ENCODE assay signal across 8 cellular contexts in genomic region chr12:14257734-14258467, GRCh38.
DNase-seq lines count a peak whose midpoint lies in the region; ATAC-seq, FAIRE-seq and TF ChIP-seq lines count a peak whose summit lies in the region.

No MANE protein-coding gene starts in this region.

- H3K36me3 ChIP-seq in spleen, result no peaks in the 10 kb centered on the region

- peak overlapping the region; percentile 100 for H3K27ac Mint-ChIP-seq in WTC11

- H3K9me3 Mint-ChIP-seq in WTC11, result peaks cover 8% of the 10 kb centered on the region

- H3K4me1 Mint-ChIP-seq in WTC11, result peaks cover 74% of the 10 kb centered on the region

- TF ChIP-seq POLR2A in GM12891 (IDR thresholded peaks at IDR 0.05; ENCODE audit: low read depth, low read length), result no peak
- TF ChIP-seq POLR2A in spleen (IDR thresholded peaks at IDR 0.05), result no peak

- POLR2A ChIA-PET in WTC11 (lab: Charles Lee), result interaction anchor here (0.6 to 4.2 kb wide), 15 partner anchors 9 to 1002 kb away, joined by 3 to 103 read pairs (median 5); partner anchors contain the start of gene ATF7IP

- DNase-seq in GM12891 (ENCODE audit: insufficient read length, low spot score) (no peak), NCI-H2107 treated with DMSO at 0.1 percent for 48 hours (lab: John Stamatoyannopoulos, UW; ENCODE audit: unreplicated experiment) (peak; percentile 96), WTC11 (ENCODE audit: low spot score) (peak; percentile 98), caudate nucleus (lab: John Stamatoyannopoulos, UW) (peak in 59 of 61 donors; percentile 10 to 96 (median 85)), spleen (peak; percentile 94)

- H3K4me3 ChIP-seq in spleen, result peak overlapping the region in 1 of 8 donors; percentile 44

- WGBS in spleen, 5 donors, result 30 to 36% (median 33%) methylated on average over 13 of the region's 13 CpGs

- H3K9me3 ChIP-seq in spleen, result peaks cover 0 to 24% (median 10%) of the 10 kb centered on the region in 8 donors

- H3K4me1 ChIP-seq in spleen, result peaks cover 22 to 88% (median 58%) of the 10 kb centered on the region in 6 donors

- TF ChIP-seq CTCF in WTC11 (IDR thresholded peaks at IDR 0.05) (no peak), spleen (IDR thresholded peaks at IDR 0.05 in 8 of 11, conservative IDR thresholded peaks at IDR 0.05 in 3 of 11) (peak in 3 of 11 experiments; percentile 10 to 11 (median 11))

- H3K27ac ChIP-seq in caudate nucleus (ENCODE audit: low read depth, low read length) (peak overlapping the region; percentile 98), spleen (peak overlapping the region; percentile 64 to 93 (median 87))

- H3K27me3 ChIP-seq in spleen (replicated peaks in 1 of 7), result no peaks in the 10 kb centered on the region

- H3K4me3 Mint-ChIP-seq in WTC11, result peak overlapping the region; percentile 39

- FAIRE-seq in GM12891 (lab: Jason Lieb, UNC), result peak; percentile 52
- peak; percentile 58 for FAIRE-seq in islet of Langerhans (lab: Jason Lieb, UNC)

- peaks cover 10% of the 10 kb centered on the region for H3K36me3 Mint-ChIP-seq in WTC11

- no peaks in the 10 kb centered on the region; the same call in 1 of the 2 replicates for H3K27me3 Mint-ChIP-seq in WTC11 (ENCODE audit: low read depth)

- ATAC-seq in HG02973 (IDR thresholded peaks at IDR 0.05; ENCODE audit: unreplicated experiment) (peak; percentile 46), WTC11 (peak; percentile 73), GM21526 (IDR thresholded peaks at IDR 0.05; ENCODE audit: low FRiP score, unreplicated experiment) (no peak)

- intact Hi-C loops in spleen (cut with DNase I; ENCODE audit: low total_unique reads), result no loop called here

- CTCF ChIA-PET in WTC11 (lab: Charles Lee), result interaction anchor here (0.6 to 2.8 kb wide), 14 partner anchors 10 to 196 kb away, joined by 3 to 34 read pairs (median 3); partner anchors contain the start of gene ATF7IP

TF ChIP-seq in GM12891, 5 proteins besides CTCF, POLR2A, EP300 and RAD21:
- TF ChIP-seq TAF1 (IDR thresholded peaks at IDR 0.05; ENCODE audit: low read depth, low read length), result no peak
- no peak for TF ChIP-seq PAX5 (IDR thresholded peaks at IDR 0.05; ENCODE audit: insufficient read depth, low read length, severe bottlenecking)
- TF ChIP-seq SPI1 (IDR thresholded peaks at IDR 0.05; ENCODE audit: low read depth, low read length), result no peak
- no peak for TF ChIP-seq POLR2AphosphoS5 (IDR thresholded peaks at IDR 0.05; ENCODE audit: low read depth, low read length)
- TF ChIP-seq POU2F2 (IDR thresholded peaks at IDR 0.05; ENCODE audit: low read depth, low read length), result no peak

TF ChIP-seq in WTC11, 78 proteins besides CTCF, POLR2A, EP300 and RAD21 (continues in another document):
- TF ChIP-seq PRRX2 (CRISPR knock-in tag; IDR thresholded peaks at IDR 0.05), result no peak
- TF ChIP-seq ATF1 (CRISPR knock-in tag; IDR thresholded peaks at IDR 0.05), result no peak
- TF ChIP-seq RELA (CRISPR knock-in tag; IDR thresholded peaks at IDR 0.05; ENCODE audit: borderline replicate concordance), result no peak
- peak; percentile 76; the same call in 1 of the 2 replicates for TF ChIP-seq CREM (CRISPR knock-in tag; IDR thresholded peaks at IDR 0.05)
- TF ChIP-seq NR2C2 (CRISPR knock-in tag; IDR thresholded peaks at IDR 0.05), result no peak
- TF ChIP-seq CREB1 (CRISPR knock-in tag; IDR thresholded peaks at IDR 0.05), result no peak; the same call in 1 of the 2 replicates
- no peak for TF ChIP-seq USF1 (CRISPR knock-in tag; IDR thresholded peaks at IDR 0.05)
- TF ChIP-seq SP1 (CRISPR knock-in tag; conservative IDR thresholded peaks at IDR 0.05), result peak; percentile 82; the same call in 1 of the 2 replicates
- peak; percentile 91; the same call in 1 of the 2 replicates for TF ChIP-seq TEAD1 (CRISPR knock-in tag; IDR thresholded peaks at IDR 0.05)
- TF ChIP-seq GTF2I (CRISPR knock-in tag; conservative IDR thresholded peaks at IDR 0.05), result peak; percentile 62; the same call in 1 of the 2 replicates
- TF ChIP-seq ZNF263 (CRISPR knock-in tag; IDR thresholded peaks at IDR 0.05; ENCODE audit: low read depth), result no peak
- TF ChIP-seq ERG (CRISPR knock-in tag; IDR thresholded peaks at IDR 0.05), result no peak
- no peak for TF ChIP-seq CBFB (CRISPR knock-in tag; IDR thresholded peaks at IDR 0.05; ENCODE audit: low read depth)
- no peak for TF ChIP-seq E2F4 (CRISPR knock-in tag; IDR thresholded peaks at IDR 0.05; ENCODE audit: borderline replicate concordance, low read depth)
- TF ChIP-seq ZNF416 (CRISPR knock-in tag; IDR thresholded peaks at IDR 0.05), result no peak
- TF ChIP-seq FOXJ3 (CRISPR knock-in tag; IDR thresholded peaks at IDR 0.05; ENCODE audit: borderline replicate concordance), result 0 out of 2 replicates have a peak, but pooled peaks have one; percentile 32
- peak; percentile 100 for TF ChIP-seq PRDM15 (CRISPR knock-in tag; IDR thresholded peaks at IDR 0.05)
- TF ChIP-seq PREB (CRISPR knock-in tag; IDR thresholded peaks at IDR 0.05; ENCODE audit: borderline replicate concordance), result no peak
- no peak for TF ChIP-seq ZNF423 (CRISPR knock-in tag; IDR thresholded peaks at IDR 0.05)
- TF ChIP-seq GRHL2 (CRISPR knock-in tag; IDR thresholded peaks at IDR 0.05; ENCODE audit: insufficient replicate concordance, severe bottlenecking), result no peak
- TF ChIP-seq ZBTB21 (CRISPR knock-in tag; IDR thresholded peaks at IDR 0.05; ENCODE audit: borderline replicate concordance), result peak; percentile 70; the same call in 1 of the 2 replicates
- TF ChIP-seq ETV6 (CRISPR knock-in tag; IDR thresholded peaks at IDR 0.05), result peak; percentile 66; the same call in 1 of the 2 replicates
- peak; percentile 74 for TF ChIP-seq NFE2L1 (CRISPR knock-in tag; IDR thresholded peaks at IDR 0.05)
